Comparison of ENCODE assay signal across 14 cellular contexts in the genomic region with DNA sequence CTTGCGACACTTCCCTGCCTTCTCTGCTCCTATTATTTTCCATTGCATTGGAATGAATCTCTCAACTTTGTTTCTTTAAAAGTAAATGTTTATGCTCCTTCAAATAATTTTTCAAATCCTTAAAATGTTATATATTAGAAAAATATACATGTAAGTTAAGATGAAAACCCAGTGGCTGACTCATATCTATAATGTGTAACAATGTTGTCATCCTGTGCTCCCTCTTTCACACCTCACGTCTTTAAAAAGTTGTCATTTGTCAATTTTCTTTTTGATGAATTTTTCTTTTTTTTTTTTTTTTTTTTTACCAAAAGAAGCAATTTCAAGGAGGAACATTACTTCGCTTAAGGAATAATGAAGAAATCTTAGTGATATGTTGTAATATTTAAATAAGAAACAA. TPM values are rescaled to one million over a fixed set of nuclear protein-coding genes. Genes with fewer than 3 reads are reported as not detected.
DNase-seq lines count a peak whose midpoint lies in the region; ATAC-seq and TF ChIP-seq lines count a peak whose summit lies in the region.
"Had no signal": no experiment of that assay in that cellular context is flagged by ENCODE, and none has a peak within 500 bp of the region (broad histone marks: within the 10 kb centered on the region; RNA-seq: fewer than 3 reads in every experiment).

No MANE protein-coding gene starts in this region.

- no peak overlapping the region for H3K18ac ChIP-seq in mesendoderm (ENCODE audit: low read length)

- H3K9me3 ChIP-seq in OCI-LY1 (ENCODE audit: low read length) = no peaks in the 10 kb centered on the region
- H3K9me3 ChIP-seq in tibial artery = no peaks in the 10 kb centered on the region

- peak overlapping the region; percentile 93 for H3K9ac ChIP-seq in OCI-LY1 (ENCODE audit: low read length)
- no peak overlapping the region for H3K9ac ChIP-seq in mesendoderm (ENCODE audit: low read length)

- H3K4me1 ChIP-seq in OCI-LY1 (ENCODE audit: insufficient read depth, low read length, severe bottlenecking) = peaks cover 63% of the 10 kb centered on the region
- peaks cover 0 to 34% (median 10%) of the 10 kb centered on the region in 4 donors for H3K4me1 ChIP-seq in tibial artery
- peaks cover 6% of the 10 kb centered on the region for H3K4me1 ChIP-seq in mesendoderm (ENCODE audit: control insufficient read depth, low read depth, low read length)

- no peak overlapping the region for H2BK15ac ChIP-seq in mesendoderm (replicated peaks; ENCODE audit: low read depth)

- no peaks in the 10 kb centered on the region for H3K9me2 ChIP-seq in OCI-LY1 (ENCODE audit: low read depth, low read length)

- no peak overlapping the region for H3K56ac ChIP-seq in mesendoderm (ENCODE audit: low read length)

- intact Hi-C loops in tibial artery (cut with DNase I; ENCODE audit: low total_unique reads) = loop anchor here (5.0 kb wide), 2 partner anchors 243 to 478 kb away; no protein-coding TSS in a partner anchor

- no peak overlapping the region for H3K4ac ChIP-seq in mesendoderm (ENCODE audit: low read depth, low read length)

- no peak overlapping the region for H4K5ac ChIP-seq in mesendoderm (ENCODE audit: low read length)

- H3K9me3 Mint-ChIP-seq in mesothelial cell of epicardium = no peaks in the 10 kb centered on the region
- H3K9me3 Mint-ChIP-seq: activated CD4-positive, alpha-beta T cell treated with anti-CD3 and anti-CD28 coated beads, Interleukin-2, amount 10 ng/mL, durations not matched to agents 7 days and 5 days; activated naive CD4-positive, alpha-beta T cell treated with anti-CD3 and anti-CD28 coated beads for 36 hours; T-cell had no signal

- peak overlapping the region; percentile 81 for H3K4me3 ChIP-seq in OCI-LY1 (ENCODE audit: low read depth, low read length, poor library complexity, severe bottlenecking)
- H3K4me3 ChIP-seq in tibial artery = peak overlapping the region; percentile 56 to 64
- no peak overlapping the region for H3K4me3 ChIP-seq in mesendoderm (ENCODE audit: low read length)

- no peak overlapping the region for H2AFZ ChIP-seq in OCI-LY1 (ENCODE audit: low read length)

- H3K36me3 Mint-ChIP-seq in mesothelial cell of epicardium = no peaks in the 10 kb centered on the region
- H3K36me3 Mint-ChIP-seq: immature natural killer cell, T-cell had no signal

- H3K23ac ChIP-seq in mesendoderm (ENCODE audit: low read length) = no peak overlapping the region

- peaks cover 68% of the 10 kb centered on the region for H3K4me1 Mint-ChIP-seq in mesothelial cell of epicardium

- H4K20me1 ChIP-seq in OCI-LY1 (ENCODE audit: insufficient read depth, low read length) = no peaks in the 10 kb centered on the region

- H3K27me3 ChIP-seq in OCI-LY1 (ENCODE audit: insufficient read depth, low read length) = no peaks in the 10 kb centered on the region
- H3K27me3 ChIP-seq in tibial artery = no peaks in the 10 kb centered on the region
- no peaks in the 10 kb centered on the region for H3K27me3 ChIP-seq in mesendoderm (ENCODE audit: insufficient read depth, low read length, poor library complexity)

- no CpG with 5 or more reads among the region's 3 CpGs for WGBS in mesendoderm (ENCODE audit: extremely low coverage, insufficient coverage, low lambda C conversion rate)

- H3K36me3 ChIP-seq in OCI-LY1 (ENCODE audit: insufficient read depth, low read length) = no peaks in the 10 kb centered on the region
- no peaks in the 10 kb centered on the region for H3K36me3 ChIP-seq in tibial artery
- H3K36me3 ChIP-seq in mesendoderm (ENCODE audit: control insufficient read depth, insufficient read depth, low read length) = no peaks in the 10 kb centered on the region

- no peak overlapping the region for H2AK5ac ChIP-seq in mesendoderm (ENCODE audit: low read length)

- no peaks in the 10 kb centered on the region for H3F3A ChIP-seq in OCI-LY1 (ENCODE audit: insufficient read depth, low read length)

- peak overlapping the region; percentile 98 for H3K4me2 ChIP-seq in OCI-LY1 (ENCODE audit: low read length)
- no peak overlapping the region for H3K4me2 ChIP-seq in mesendoderm (ENCODE audit: low read length)

- no peak overlapping the region for H2BK5ac ChIP-seq in mesendoderm (ENCODE audit: low read length)

- H3K79me2 ChIP-seq in OCI-LY1 (ENCODE audit: insufficient read depth, low read length) (peaks cover 78% of the 10 kb centered on the region), mesendoderm (ENCODE audit: control insufficient read depth, insufficient read depth, low read length) (no peaks in the 10 kb centered on the region)

- no peak overlapping the region for H4K8ac ChIP-seq in mesendoderm (ENCODE audit: low read depth, low read length)

- no peaks in the 10 kb centered on the region for H3K79me1 ChIP-seq in mesendoderm (ENCODE audit: low read length)

- H3K27me3 Mint-ChIP-seq in mesothelial cell of epicardium (ENCODE audit: low read depth) = no peaks in the 10 kb centered on the region

- H3K27ac ChIP-seq in OCI-LY1 (ENCODE audit: low read depth, low read length, poor library complexity, severe bottlenecking) (peak overlapping the region; percentile 91), tibial artery (peak overlapping the region; percentile 82 to 89), mesendoderm (ENCODE audit: low read depth, low read length) (no peak overlapping the region)

- TF ChIP-seq CTCF in OCI-LY1 (IDR thresholded peaks at IDR 0.05; ENCODE audit: low read length) = no peak
- TF ChIP-seq CTCF in mesothelial cell of epicardium (IDR thresholded peaks at IDR 0.05; ENCODE audit: unreplicated experiment) = no peak
- no peak for TF ChIP-seq CTCF in tibial artery (IDR thresholded peaks at IDR 0.05)

- DNase-seq in dermis blood vessel endothelial cell (peak; percentile 13), mesothelial cell of epicardium (ENCODE audit: low spot score in 2 of 2, unreplicated experiment in 2 of 2) (no peak), tibial artery (no peak), NCI-H2171 treated with DMSO at 0.1 percent for 48 hours (lab: John Stamatoyannopoulos, UW) (no peak), mesendoderm (no peak)
- DNase-seq: activated CD4-positive, alpha-beta T cell treated with anti-CD3 and anti-CD28 coated beads, Interleukin-2, amount 10 ng/mL, durations not matched to agents 7 days and 5 days; activated naive CD4-positive, alpha-beta T cell treated with anti-CD3 and anti-CD28 coated beads for 36 hours; effector memory CD4-positive, alpha-beta T cell; immature natural killer cell; NCI-H1105; occipital lobe; T-cell had no signal

- no peak for ATAC-seq in GM19452 (IDR thresholded peaks at IDR 0.05; ENCODE audit: unreplicated experiment)
- ATAC-seq: T-cell had no signal

- H3K27ac Mint-ChIP-seq in mesothelial cell of epicardium = peak overlapping the region; percentile 51
- H3K27ac Mint-ChIP-seq: activated CD4-positive, alpha-beta T cell treated with anti-CD3 and anti-CD28 coated beads, Interleukin-2, amount 10 ng/mL, durations not matched to agents 7 days and 5 days; activated naive CD4-positive, alpha-beta T cell treated with anti-CD3 and anti-CD28 coated beads for 36 hours; immature natural killer cell; T-cell had no signal

- H2BK120ac ChIP-seq in mesendoderm (ENCODE audit: low read depth, low read length) = no peak overlapping the region

- H3K4me3 Mint-ChIP-seq in mesothelial cell of epicardium = peak overlapping the region; percentile 90
- H3K4me3 Mint-ChIP-seq: activated CD4-positive, alpha-beta T cell treated with anti-CD3 and anti-CD28 coated beads, Interleukin-2, amount 10 ng/mL, durations not matched to agents 7 days and 5 days; activated naive CD4-positive, alpha-beta T cell treated with anti-CD3 and anti-CD28 coated beads for 36 hours; immature natural killer cell; T-cell had no signal

RNA-seq across cellular contexts. Expression of a gene that starts 3.7 kb away (rescaled TPM):
- total RNA-seq in dermis blood vessel endothelial cell (25.9 and 37.6 TPM in 2 replicates), mesothelial cell of epicardium (42.5 to 46.3 TPM (median 45.4 TPM) in 3 replicates)
- polyA plus RNA-seq in mesendoderm (2013, experiment 1 of 2) = 5.5 TPM
- 5.1 TPM for polyA plus RNA-seq in mesendoderm (2013, experiment 2 of 2)
- polyA plus RNA-seq: immature natural killer cell had no signal
